ENCODE assay signal across 8 cellular contexts in genomic region chr11:10540915-10541591, GRCh38. TPM values are rescaled to one million over a fixed set of nuclear protein-coding genes. Genes with fewer than 3 reads are reported as not detected.
DNase-seq lines count a peak whose midpoint lies in the region; ATAC-seq and TF ChIP-seq lines count a peak whose summit lies in the region.

Gene RNF141, minus strand, starts transcription at chr11:10541187. Its CDS starts 7,029 bp downstream, at chr11:10534158.

- peak; percentile 95 for ATAC-seq in RWPE2 (ENCODE audit: low read depth)

- peak within 1 kb of the TSS; percentile 96 for H3K27ac Mint-ChIP-seq in neural crest cell (ENCODE audit: unreplicated experiment)

- peak within 1 kb of the TSS; percentile 49 for H3K27ac ChIP-seq in RWPE2 (ENCODE audit: poor library complexity, severe bottlenecking)

- TF ChIP-seq CTCF in LNCaP clone FGC (IDR thresholded peaks at IDR 0.05; ENCODE audit: control insufficient read depth, extremely low read depth, insufficient read depth) (peak; percentile 97), RWPE2 (IDR thresholded peaks at IDR 0.05; ENCODE audit: poor library complexity, severe bottlenecking) (peak; percentile 91), fibroblast of villous mesenchyme (IDR thresholded peaks at IDR 0.05; ENCODE audit: insufficient read depth, low read depth, low read length) (peak; percentile 72), neural crest cell (conservative IDR thresholded peaks at IDR 0.05) (peak; percentile 79)

- H3K4me3 ChIP-seq in LNCaP clone FGC (ENCODE audit: low read depth, low read length) (peak within 1 kb of the TSS; percentile 80), RWPE2 (ENCODE audit: severe bottlenecking) (peak within 1 kb of the TSS; percentile 51), fibroblast of villous mesenchyme (ENCODE audit: low read depth, low read length) (peak within 1 kb of the TSS; percentile 79)

- no peaks in the 10 kb centered on the region for H3K9me3 ChIP-seq in RWPE2 (ENCODE audit: severe bottlenecking)

- peaks cover 7% of the 10 kb centered on the region for H3K4me1 ChIP-seq in RWPE2 (ENCODE audit: insufficient read depth, poor library complexity, severe bottlenecking)

- peaks cover 11% of the 10 kb centered on the region for H3K27me3 Mint-ChIP-seq in neural crest cell (ENCODE audit: low read depth)

- DNase-seq in ELR (ENCODE audit: low read depth): peak; percentile 93
- DNase-seq in H4 (ENCODE audit: low spot score): peak; percentile 94
- peak; percentile 49 for DNase-seq in LNCaP clone FGC (ENCODE audit: low read depth)
- peak; percentile 96 for DNase-seq in RWPE2 (ENCODE audit: low spot score)
- peak; percentile 90 for DNase-seq in activated gamma-delta T cell (lab: John Stamatoyannopoulos, UW)
- DNase-seq in fibroblast of villous mesenchyme (ENCODE audit: low read depth): peak; percentile 91
- peak; percentile 98 for DNase-seq in neural crest cell (ENCODE audit: low read depth, low spot score)
- DNase-seq in stromal cell of bone marrow (ENCODE audit: low read depth): peak; percentile 79

- H3K4me3 Mint-ChIP-seq in neural crest cell: peak within 1 kb of the TSS; percentile 96

- no peaks in the 10 kb centered on the region for H3K27me3 ChIP-seq in RWPE2 (ENCODE audit: insufficient read depth, poor library complexity, severe bottlenecking)

- peaks cover 15% of the 10 kb centered on the region for H3K4me1 Mint-ChIP-seq in neural crest cell

- H3K9me3 Mint-ChIP-seq in neural crest cell: no peaks in the 10 kb centered on the region

- H3K36me3 Mint-ChIP-seq in neural crest cell (ENCODE audit: low read depth): no peaks in the 10 kb centered on the region

- H3K36me3 ChIP-seq in RWPE2 (ENCODE audit: low read depth): no peaks in the 10 kb centered on the region; the same call in 1 of the 2 replicates

RNA-seq across cellular contexts. Expression of gene RNF141, which starts in this region (rescaled TPM):
- 29.8 and 39.5 TPM in 2 replicates for total RNA-seq in H4 (2014; rRNA removed; shearing (Covaris generic))
- 18.0 and 31.1 TPM in 2 replicates for total RNA-seq in fibroblast of villous mesenchyme
- 30.7 and 33.0 TPM in 2 replicates for total RNA-seq in neural crest cell

Comparison
In these comparisons a context has a peak if more than half of its experiments do, and no peak if none do; other contexts are left out.
1. Peak in every context shown above with its lines: DNase-seq, ATAC-seq, H3K4me3 ChIP-seq and H3K27ac ChIP-seq.